Comparison of ENCODE assay signal across 10 cellular contexts in the genomic region with DNA sequence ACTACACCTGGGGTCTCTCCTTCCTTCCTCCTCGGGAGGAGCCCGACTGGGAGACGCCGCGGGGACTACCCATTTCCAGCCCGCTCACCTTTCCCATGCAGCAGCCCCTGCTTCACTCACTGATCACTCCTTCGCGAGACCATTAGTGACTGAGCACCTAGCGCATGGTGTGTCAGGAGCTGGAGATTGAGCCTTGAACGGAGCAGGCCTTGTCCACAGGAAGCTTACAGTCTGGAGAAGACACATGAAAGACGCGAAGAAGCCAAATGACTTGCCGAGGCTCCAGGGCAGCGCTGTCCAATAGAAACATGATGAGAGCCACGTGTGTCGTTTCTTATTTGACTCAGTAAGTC. TPM values are rescaled to one million over a fixed set of nuclear protein-coding genes. Genes with fewer than 3 reads are reported as not detected.
DNase-seq lines count a peak whose midpoint lies in the region; ATAC-seq and TF ChIP-seq lines count a peak whose summit lies in the region.
"Had no signal": no experiment of that assay in that cellular context is flagged by ENCODE, and none has a peak within 500 bp of the region (broad histone marks: within the 10 kb centered on the region; RNA-seq: fewer than 3 reads in every experiment).

No MANE protein-coding gene starts in this region.

- no peak for TF ChIP-seq CTCF in WI38 (IDR thresholded peaks at IDR 0.05; ENCODE audit: low read depth, low read length)
- TF ChIP-seq CTCF in gastrocnemius medialis (IDR thresholded peaks at IDR 0.05 in 4 of 5, conservative IDR thresholded peaks at IDR 0.05 in 1 of 5), result no peak

- H3K4me1 ChIP-seq in GM23248 (ENCODE audit: insufficient read depth) (no peaks in the 10 kb centered on the region), iPS DF 6.9 (ENCODE audit: control insufficient read depth, insufficient read depth, low read length) (peaks cover 2% of the 10 kb centered on the region; the same call in 1 of the 2 replicates), gastrocnemius medialis (peaks cover 0 to 13% of the 10 kb centered on the region in 2 donors)

- H4K20me1 ChIP-seq in GM23248 (ENCODE audit: insufficient read depth), result no peaks in the 10 kb centered on the region

- H3K36me3 ChIP-seq in GM23248 (ENCODE audit: low read depth) (no peaks in the 10 kb centered on the region), iPS DF 6.9 (ENCODE audit: control insufficient read depth, insufficient read depth, low read length) (no peaks in the 10 kb centered on the region), gastrocnemius medialis (no peaks in the 10 kb centered on the region)

- H3K9me3 ChIP-seq in GM23248 (ENCODE audit: low read depth) (no peaks in the 10 kb centered on the region), iPS DF 6.9 (ENCODE audit: control insufficient read depth, insufficient read depth, low read length) (no peaks in the 10 kb centered on the region), gastrocnemius medialis (no peaks in the 10 kb centered on the region)

- no peaks in the 10 kb centered on the region for H3K9me2 ChIP-seq in GM23248 (ENCODE audit: insufficient read depth)

- in situ Hi-C loops in GM23248 (cut with MboI), result no loop called here
- in situ Hi-C loops in gastrocnemius medialis (cut with MboI; ENCODE audit: low sequenced_read_pairs in 4 of 4), result loop anchor here in 2 of 4 donors (25.0 kb wide), 2 partner anchors 611 to 1214 kb away; a partner anchor contains a TSS

- peak overlapping the region; percentile 64; the same call in 1 of the 2 replicates for H3K4me3 ChIP-seq in GM23248
- peak overlapping the region; percentile 38 for H3K4me3 ChIP-seq in WI38 (ENCODE audit: low read depth, low read length)
- peak overlapping the region; percentile 64; the same call in 1 of the 2 replicates for H3K4me3 ChIP-seq in iPS DF 6.9 (ENCODE audit: low read length)
- H3K4me3 ChIP-seq in gastrocnemius medialis, result peak overlapping the region; percentile 52 to 58 (median 55)

- no peak overlapping the region for H3K27ac ChIP-seq in GM23248
- no peak overlapping the region for H3K27ac ChIP-seq in iPS DF 6.9 (ENCODE audit: low read length)
- no peak overlapping the region for H3K27ac ChIP-seq in gastrocnemius medialis

- 0 out of 2 replicates have a peak overlapping the region, but pooled peaks have one; percentile 39 for H2AFZ ChIP-seq in GM23248

- H3K9ac ChIP-seq in GM23248, result no peak overlapping the region

- H3K27me3 ChIP-seq in GM23248 (replicated peaks; ENCODE audit: insufficient read depth) (peaks cover 20% of the 10 kb centered on the region), iPS DF 6.9 (ENCODE audit: control insufficient read depth, insufficient read depth, low read length) (peaks cover 2% of the 10 kb centered on the region; the same call in 1 of the 2 replicates), gastrocnemius medialis (peaks cover 19 to 31% (median 20%) of the 10 kb centered on the region in 3 donors)

- DNase-seq in GM23248 (no peak), iPS DF 6.9 (ENCODE audit: low read depth, low spot score) (no peak), gastrocnemius medialis (no peak), NCI-H2029 (lab: John Stamatoyannopoulos, UW) (no peak), GF-D8 (lab: John Stamatoyannopoulos, UW) (no peak), HCEC 1CT (no peak)
- DNase-seq: NCI-H2081 treated with DMSO at 0.1 percent for 48 hours had no signal

- ATAC-seq in gastrocnemius medialis (peak in 1 of 2 donors; percentile 16), GM18858 (IDR thresholded peaks at IDR 0.05; ENCODE audit: unreplicated experiment) (no peak)

- no peaks in the 10 kb centered on the region for H3F3A ChIP-seq in GM23248 (ENCODE audit: insufficient read depth)

- peak overlapping the region; percentile 41 for H3K4me2 ChIP-seq in GM23248 (ENCODE audit: unreplicated experiment)

- TF ChIP-seq POLR2A in gastrocnemius medialis (IDR thresholded peaks at IDR 0.05), result no peak

- WGBS in GM23248 (ENCODE audit: low coverage in 1 of 2, low lambda C conversion rate in 2 of 2, missing lambda C conversion rate in 2 of 2), 2 experiments, result 67 to 86% methylated on average over 13 to 16 of the region's 16 CpGs
- no CpG with 5 or more reads among the region's 16 CpGs for WGBS in iPS DF 6.9 (ENCODE audit: insufficient coverage, insufficient read length)

- intact Hi-C loops in gastrocnemius medialis (cut with DNase I; ENCODE audit: low total_unique reads), result no loop called here

- no peaks in the 10 kb centered on the region for H3K79me2 ChIP-seq in GM23248 (ENCODE audit: insufficient read depth)

RNA-seq across cellular contexts. Expression of a gene that starts 0.3 kb away (rescaled TPM):
- 0.32 TPM in 1 of 2 replicates, not detected in the other for total RNA-seq in GM23248 (2014; rRNA removed; shearing (Covaris generic))
- polyA plus RNA-seq in GM23248 (2016; fragmentation: Nextera tagmentation; extraction: Ambion mirVana), result 0.10 and 0.19 TPM in 2 replicates
- not detected for total RNA-seq in gastrocnemius medialis
- total RNA-seq: fibroblast of lung had no signal
- polyA plus RNA-seq: fibroblast of lung had no signal

RNA-seq across cellular contexts. Expression of a gene that starts 17.6 kb away (rescaled TPM):
- 9.3 and 23.9 TPM in 2 replicates for total RNA-seq in GM23248 (2014; rRNA removed; shearing (Covaris generic))
- polyA plus RNA-seq in GM23248 (2016; fragmentation: Nextera tagmentation; extraction: Ambion mirVana), result 9.1 and 10.6 TPM in 2 replicates
- 1 to 10 TPM; 6.8 to 9.4 (median 7.3) TPM for total RNA-seq in gastrocnemius medialis

RNA-seq across cellular contexts. Expression of a gene that starts 17.7 kb away (rescaled TPM):
- total RNA-seq in GM23248 (2014; rRNA removed; shearing (Covaris generic)), result 29.3 and 44.0 TPM in 2 replicates
- 27.4 and 27.6 TPM in 2 replicates for polyA plus RNA-seq in GM23248 (2016; fragmentation: Nextera tagmentation; extraction: Ambion mirVana)
- 10 to 100 TPM; 27.9 to 75.1 (median 50.8) TPM for total RNA-seq in gastrocnemius medialis
